Comparison of ENCODE assay signal across 24 cellular contexts in genomic region chr1:211891708-211892107, GRCh38.
A peak's percentile ranks its signal among the peaks of the same experiment; 100 is the strongest.
DNase-seq lines count a peak whose midpoint lies in the region; ATAC-seq, FAIRE-seq and TF ChIP-seq lines count a peak whose summit lies in the region.
"Had no signal": no experiment of that assay in that cellular context is flagged by ENCODE, and none has a peak within 500 bp of the region (broad histone marks: within the 10 kb centered on the region; RNA-seq: fewer than 3 reads in every experiment).

No MANE protein-coding gene starts in this region.

- H2AFZ ChIP-seq in HepG2 (ENCODE audit: low read length) = no peak overlapping the region
- H2AFZ ChIP-seq: GM23248 had no signal

- no peaks in the 10 kb centered on the region for H3K27me3 Mint-ChIP-seq in CD8-positive, alpha-beta T cell (ENCODE audit: low read depth)
- peaks cover 36% of the 10 kb centered on the region for H3K27me3 Mint-ChIP-seq in HFFc6 (ENCODE audit: insufficient read depth)

- TF ChIP-seq EP300 in HepG2 (IDR thresholded peaks at IDR 0.05; ENCODE audit: low read depth in 2 of 2, low read length in 2 of 2) = no peak
- TF ChIP-seq EP300 in HepG2 (CRISPR knock-in tag; IDR thresholded peaks at IDR 0.05; ENCODE audit: borderline replicate concordance) = no peak

- H3K9me3 ChIP-seq in liver (ENCODE audit: control insufficient read depth in 4 of 4, low read length in 3 of 4) = no peaks in the 10 kb centered on the region
- no peaks in the 10 kb centered on the region for H3K9me3 ChIP-seq in HepG2 (ENCODE audit: low read length)
- H3K9me3 ChIP-seq in mucosa of descending colon = no peaks in the 10 kb centered on the region
- H3K9me3 ChIP-seq in CD8-positive, alpha-beta T cell (ENCODE audit: low read length) = no peaks in the 10 kb centered on the region
- H3K9me3 ChIP-seq: A549, BE2C had no signal

- ATAC-seq in HepG2 = no peak
- ATAC-seq in left colon = peak; percentile 52
- ATAC-seq in mucosa of descending colon = peak; percentile 33
- no peak for ATAC-seq in CD8-positive, alpha-beta T cell
- no peak for ATAC-seq in HG03097 (IDR thresholded peaks at IDR 0.05; ENCODE audit: low FRiP score, unreplicated experiment)
- ATAC-seq: A549, HCT116 had no signal

- no peaks in the 10 kb centered on the region for H3K36me3 Mint-ChIP-seq in CD8-positive, alpha-beta T cell
- H3K36me3 Mint-ChIP-seq in HFFc6 (ENCODE audit: low read depth) = peaks cover 6% of the 10 kb centered on the region; the same call in 1 of the 2 replicates
- H3K36me3 Mint-ChIP-seq: CD14-positive monocyte had no signal

- TF ChIP-seq CTCF in liver (IDR thresholded peaks at IDR 0.05; ENCODE audit: low read depth, low read length, missing input control) (no peak), HepG2 (CRISPR knock-in tag; IDR thresholded peaks at IDR 0.05) (no peak), mucosa of descending colon (IDR thresholded peaks at IDR 0.05) (no peak), HFFc6 (IDR thresholded peaks at IDR 0.05) (no peak)
- no peak for TF ChIP-seq CTCF in CD8-positive, alpha-beta T cell (IDR thresholded peaks at IDR 0.05)

- H3K9me3 Mint-ChIP-seq in CD8-positive, alpha-beta T cell = no peaks in the 10 kb centered on the region
- peaks cover 7% of the 10 kb centered on the region; the same call in 1 of the 2 replicates for H3K9me3 Mint-ChIP-seq in HFFc6
- H3K9me3 Mint-ChIP-seq: CD4-positive, alpha-beta T cell had no signal

- intact Hi-C loops in HepG2 (cut with micrococcal nuclease; ENCODE audit: unreplicated experiment) = no loop called here
- intact Hi-C loops in left colon (cut with DNase I, micrococcal nuclease) = no loop called here
- intact Hi-C loops in mucosa of descending colon (cut with DNase I, micrococcal nuclease) = no loop called here
- intact Hi-C loops in CD8-positive, alpha-beta T cell (cut with DNase I, micrococcal nuclease) = no loop called here

- no peak overlapping the region for H3K9ac ChIP-seq in liver (ENCODE audit: low read depth in 1 of 2, low read length in 2 of 2)
- no peak overlapping the region for H3K9ac ChIP-seq in HepG2 (ENCODE audit: insufficient read depth, low read depth, low read length)
- H3K9ac ChIP-seq: BLaER1 treated with 17β-estradiol and CSF1 and Interleukin-3, amounts not matched to agents 10 nM and 100 nM; GM23248 had no signal

- POLR2A ChIA-PET in HepG2 (lab: Yijun Ruan, JAX) = no interaction called here
- POLR2A ChIA-PET in CD8-positive, alpha-beta T cell (lab: Charles Lee) = no interaction called here

- no peaks in the 10 kb centered on the region for H4K20me1 ChIP-seq in HepG2 (ENCODE audit: insufficient read depth, low read length)
- H4K20me1 ChIP-seq: BLaER1 treated with 17β-estradiol and CSF1 and Interleukin-3, amounts not matched to agents 10 nM and 100 nM had no signal

- H3K36me3 ChIP-seq in liver (ENCODE audit: control insufficient read depth in 4 of 4, insufficient read depth in 3 of 4, low read depth in 1 of 4, low read length in 3 of 4) = no peaks in the 10 kb centered on the region
- no peaks in the 10 kb centered on the region for H3K36me3 ChIP-seq in HepG2 (replicated peaks in 1 of 2; ENCODE audit: control insufficient read depth in 1 of 2, insufficient read depth in 2 of 2, low read length in 2 of 2)
- no peaks in the 10 kb centered on the region for H3K36me3 ChIP-seq in mucosa of descending colon (ENCODE audit: low read depth)
- no peaks in the 10 kb centered on the region for H3K36me3 ChIP-seq in CD8-positive, alpha-beta T cell (ENCODE audit: insufficient read depth, low read length)
- H3K36me3 ChIP-seq: BE2C; BLaER1 treated with 17β-estradiol and CSF1 and Interleukin-3, amounts not matched to agents 10 nM and 100 nM had no signal

- H3K4me2 ChIP-seq in HepG2 (ENCODE audit: low read depth, low read length) = no peak overlapping the region
- H3K4me2 ChIP-seq: A549; BLaER1 treated with 17β-estradiol and CSF1 and Interleukin-3, amounts not matched to agents 10 nM and 100 nM had no signal

- DNase-seq in HepG2 (ENCODE audit: low spot score) = no peak
- peak; percentile 42 for DNase-seq in NCI-H69 (lab: John Stamatoyannopoulos, UW)
- DNase-seq in left colon = no peak
- no peak for DNase-seq in mucosa of descending colon
- no peak for DNase-seq in CD8-positive, alpha-beta T cell
- DNase-seq in HFFc6 = no peak
- DNase-seq: 8988T; ACHN; AML-193; BE2C; CD4-positive, alpha-beta T cell; COR-L47; DMS153; DND-41; GM23248; H9 had no signal

- FAIRE-seq in HepG2 (lab: Jason Lieb, UNC) = no peak
- FAIRE-seq: A549, G401.6, GM12892 had no signal

- BruUV-seq in HepG2 (replicated peaks; lab: Mats Ljungman, UMichigan) = no TSS peak

- TF ChIP-seq POLR2A in HepG2 (IDR thresholded peaks at IDR 0.05; ENCODE audit: insufficient read depth in 1 of 2, low read depth in 2 of 2, low read length in 2 of 2) = no peak

- peaks cover 2% of the 10 kb centered on the region for H3K4me1 Mint-ChIP-seq in CD8-positive, alpha-beta T cell (ENCODE audit: low read depth)
- H3K4me1 Mint-ChIP-seq in HFFc6 (ENCODE audit: low read depth) = no peaks in the 10 kb centered on the region

- H3K27ac ChIP-seq in liver (ENCODE audit: low read depth in 1 of 2, low read length in 2 of 2) = peak overlapping the region; percentile 22 to 77
- no peak overlapping the region for H3K27ac ChIP-seq in HepG2 (ENCODE audit: extremely low read length, insufficient read depth, low read length)
- H3K27ac ChIP-seq in CD8-positive, alpha-beta T cell (ENCODE audit: low read depth, low read length) = no peak overlapping the region
- H3K27ac ChIP-seq: A549; BLaER1 treated with 17β-estradiol and CSF1 and Interleukin-3, amounts not matched to agents 10 nM and 100 nM; GM23248 had no signal

- CTCF ChIA-PET in HepG2 (lab: Yijun Ruan, JAX; ENCODE audit: low intra/inter-chr PET ratio, low total read pairs) = no interaction called here
- CTCF ChIA-PET in CD8-positive, alpha-beta T cell (lab: Charles Lee) = no interaction called here

- no peak overlapping the region for H3K4me3 Mint-ChIP-seq in CD8-positive, alpha-beta T cell
- no peak overlapping the region for H3K4me3 Mint-ChIP-seq in HFFc6
- H3K4me3 Mint-ChIP-seq: CD14-positive monocyte; CD4-positive, alpha-beta T cell; H9 had no signal

- in situ Hi-C loops in HepG2 (cut with HindIII; ENCODE audit: extremely low pct_ligation_motif_present, low pct_unique_long_range_greater_than_20kb) = no loop called here

- H3K79me2 ChIP-seq in HepG2 (ENCODE audit: insufficient read depth, low read length) = no peaks in the 10 kb centered on the region

- H3K4me3 ChIP-seq in liver (ENCODE audit: low read depth in 1 of 3, low read length in 3 of 3) = no peak overlapping the region
- H3K4me3 ChIP-seq in HepG2 (replicated peaks in 1 of 3; ENCODE audit: insufficient read depth in 1 of 3, low read depth in 2 of 3, low read length in 3 of 3) = no peak overlapping the region
- no peak overlapping the region for H3K4me3 ChIP-seq in mucosa of descending colon
- no peak overlapping the region for H3K4me3 ChIP-seq in CD8-positive, alpha-beta T cell (ENCODE audit: low read depth, low read length)
- H3K4me3 ChIP-seq: A549; BLaER1 treated with 17β-estradiol and CSF1 and Interleukin-3, amounts not matched to agents 10 nM and 100 nM; GM23248 had no signal

- H3K27ac Mint-ChIP-seq in CD8-positive, alpha-beta T cell = no peak overlapping the region
- no peak overlapping the region for H3K27ac Mint-ChIP-seq in HFFc6
- H3K27ac Mint-ChIP-seq: CD14-positive monocyte; CD4-positive, alpha-beta T cell; H9 had no signal

- no peaks in the 10 kb centered on the region for H3K27me3 ChIP-seq in liver (ENCODE audit: control insufficient read depth in 4 of 4, insufficient read depth in 4 of 4, low read length in 3 of 4)
- no peaks in the 10 kb centered on the region for H3K27me3 ChIP-seq in HepG2 (ENCODE audit: control insufficient read depth in 1 of 2, insufficient read depth in 2 of 2, low read length in 2 of 2)
- H3K27me3 ChIP-seq in CD8-positive, alpha-beta T cell (ENCODE audit: insufficient read depth, low read length) = no peaks in the 10 kb centered on the region
- H3K27me3 ChIP-seq: BE2C; BLaER1 treated with 17β-estradiol and CSF1 and Interleukin-3, amounts not matched to agents 10 nM and 100 nM had no signal

- WGBS in liver = 26% methylated on average over 1 of the region's 1 CpG
- 36% methylated on average over 1 of the region's 1 CpG for WGBS in HepG2 (ENCODE audit: low lambda C conversion rate)

- H3K4me1 ChIP-seq in liver (ENCODE audit: control insufficient read depth in 4 of 4, insufficient read depth in 4 of 4, low read length in 3 of 4) (peaks cover 5 to 40% (median 16%) of the 10 kb centered on the region in 4 donors), HepG2 (ENCODE audit: insufficient read depth, low read length) (peaks cover 85% of the 10 kb centered on the region), mucosa of descending colon (ENCODE audit: low read depth) (no peaks in the 10 kb centered on the region)
- no peaks in the 10 kb centered on the region for H3K4me1 ChIP-seq in CD8-positive, alpha-beta T cell (ENCODE audit: insufficient read depth, low read length)
- H3K4me1 ChIP-seq: BE2C had no signal

- peak in 1 of 2 donors; percentile 6 for TF ChIP-seq RAD21 in liver (IDR thresholded peaks at IDR 0.05)
- TF ChIP-seq RAD21 in HepG2 (CRISPR knock-in tag; IDR thresholded peaks at IDR 0.05) = no peak

TF ChIP-seq in liver, 16 proteins besides CTCF, POLR2A, EP300 and RAD21 (continues in another document):
- TF ChIP-seq TAF1 (conservative IDR thresholded peaks at IDR 0.05) (no peak), FOXA2 (IDR thresholded peaks at IDR 0.05) (no peak), NR2F2 (IDR thresholded peaks at IDR 0.05) (no peak), JUND (IDR thresholded peaks at IDR 0.05) (no peak), GABPA (IDR thresholded peaks at IDR 0.05 in 1 of 2, conservative IDR thresholded peaks at IDR 0.05 in 1 of 2) (no peak)

TF ChIP-seq in HepG2, 621 proteins besides CTCF, POLR2A, EP300 and RAD21:
- TF ChIP-seq SOX5 (CRISPR knock-in tag; IDR thresholded peaks at IDR 0.05; ENCODE audit: borderline replicate concordance) (no peak), MIER3 (CRISPR knock-in tag; IDR thresholded peaks at IDR 0.05; ENCODE audit: borderline replicate concordance) (no peak), SAP130 (CRISPR knock-in tag; IDR thresholded peaks at IDR 0.05; ENCODE audit: low read depth) (no peak)

Comparison
In these comparisons a context has a peak if more than half of its experiments do, and no peak if none do; other contexts are left out.
1. H3K27ac ChIP-seq: peak in liver (2 of 2); none in HepG2 (single experiment) and CD8-positive, alpha-beta T cell (single experiment).
2. ATAC-seq: peak in left colon (single experiment) and mucosa of descending colon (single experiment); none in HepG2 (single experiment), CD8-positive, alpha-beta T cell (single experiment) and HG03097 (single experiment).